23 cellular contexts compared by ENCODE assay signal in genomic region chr4:2572076-2572475, GRCh38. TPM values are rescaled to one million over a fixed set of nuclear protein-coding genes. Genes with fewer than 3 reads are reported as not detected.
DNase-seq lines count a peak whose midpoint lies in the region; ATAC-seq, FAIRE-seq and TF ChIP-seq lines count a peak whose summit lies in the region.
"Had no signal": no experiment of that assay in that cellular context is flagged by ENCODE, and none has a peak within 500 bp of the region (broad histone marks: within the 10 kb centered on the region; RNA-seq: fewer than 3 reads in every experiment).

No MANE protein-coding gene starts in this region.

- H3K27me3 ChIP-seq in H1 (replicated peaks in 1 of 4; ENCODE audit: control insufficient read depth in 3 of 4, extremely low read depth in 1 of 4, insufficient read depth in 3 of 4, low read length in 3 of 4), result no peaks in the 10 kb centered on the region
- H3K27me3 ChIP-seq: BLaER1 treated with 17β-estradiol and CSF1 and Interleukin-3, amounts not matched to agents 10 nM and 100 nM; neutrophil; SJSA1 had no signal

- no peak overlapping the region for H2BK15ac ChIP-seq in H1 (ENCODE audit: low read length)

- no peak overlapping the region for H3K23ac ChIP-seq in H1 (ENCODE audit: insufficient read length)

- no peaks in the 10 kb centered on the region for H3K9me3 Mint-ChIP-seq in activated naive CD4-positive, alpha-beta T cell treated with anti-CD3 and anti-CD28 coated beads, Interleukin-2, amount 50 U/mL, for 24 hours

- WGBS in H1 (ENCODE audit: extremely low coverage in 1 of 2, insufficient coverage in 1 of 2, insufficient read length in 1 of 2, insufficient replicate concordance in 2 of 2, low coverage in 1 of 2, low lambda C conversion rate in 2 of 2, missing lambda C conversion rate in 1 of 2), 2 experiments, result 95% methylated on average over 7 of the region's 12 CpGs; no CpG with 5 or more reads in 1 of the 2 experiments

- POLR2A ChIA-PET in H1 (lab: Charles Lee; ENCODE audit: partially characterized antibody), result interaction anchor here (1.2 to 1.4 kb wide), 2 partner anchors 16 to 103 kb away, joined by 3 to 4 read pairs; partner anchors contain the start of gene RNF4

- no peak for FAIRE-seq in H1 (lab: Jason Lieb, UNC)
- FAIRE-seq: GM12878, H54 had no signal

- no peaks in the 10 kb centered on the region for H3K27me3 Mint-ChIP-seq in activated naive CD4-positive, alpha-beta T cell treated with anti-CD3 and anti-CD28 coated beads, Interleukin-2, amount 50 U/mL, for 24 hours
- no peaks in the 10 kb centered on the region for H3K27me3 Mint-ChIP-seq in T-helper 17 cell

- no peak for TF ChIP-seq CTCF in H1 (IDR thresholded peaks at IDR 0.05; ENCODE audit: control extremely low read depth in 1 of 3, insufficient read depth in 1 of 3, low read depth in 1 of 3, low read length in 3 of 3)

- no peak overlapping the region for H2BK12ac ChIP-seq in H1 (ENCODE audit: low read depth, low read length)

- no peaks in the 10 kb centered on the region for H3K36me3 ChIP-seq in H1 (ENCODE audit: control insufficient read depth in 2 of 4, insufficient read depth in 4 of 4, low read length in 3 of 4)
- H3K36me3 ChIP-seq: prostate gland, SJSA1 had no signal

- no peak overlapping the region for H4K8ac ChIP-seq in H1 (ENCODE audit: extremely low read depth, insufficient read depth, low read length)

- no peaks in the 10 kb centered on the region for H3K9me3 ChIP-seq in T-helper 17 cell (ENCODE audit: control insufficient read depth, low read length, poor library complexity, severe bottlenecking)
- H3K9me3 ChIP-seq in H1 (ENCODE audit: insufficient read depth in 2 of 2, low read depth in 1 of 2, low read length in 1 of 2), result no peaks in the 10 kb centered on the region
- H3K9me3 ChIP-seq: BLaER1 treated with 17β-estradiol and CSF1 and Interleukin-3, amounts not matched to agents 10 nM and 100 nM; neutrophil; prostate gland; SJSA1 had no signal

- no peak overlapping the region for H2BK120ac ChIP-seq in H1 (replicated peaks; ENCODE audit: low read depth, low read length)

- no peak overlapping the region for H2AFZ ChIP-seq in H1 (ENCODE audit: low read length)

- H2AK5ac ChIP-seq in H1 (ENCODE audit: low read depth, low read length), result peak overlapping the region; percentile 75; the same call in 1 of the 2 replicates

- H2BK5ac ChIP-seq in H1 (ENCODE audit: low read depth, low read length), result no peak overlapping the region

- intact Hi-C loops in posterior vena cava (cut with DNase I), result no loop called here

- no peak overlapping the region for H3K4me2 ChIP-seq in H1 (ENCODE audit: insufficient read depth in 1 of 2, low read depth in 2 of 2, low read length in 2 of 2)

- H2BK20ac ChIP-seq in H1 (ENCODE audit: low read length), result no peak overlapping the region

- peaks cover 7% of the 10 kb centered on the region for H3K36me3 Mint-ChIP-seq in activated naive CD4-positive, alpha-beta T cell treated with anti-CD3 and anti-CD28 coated beads, Interleukin-2, amount 50 U/mL, for 24 hours
- peaks cover 5% of the 10 kb centered on the region for H3K36me3 Mint-ChIP-seq in T-helper 17 cell (ENCODE audit: low read depth)

- CTCF ChIA-PET in H1 (lab: Charles Lee; ENCODE audit: partially characterized antibody), result interaction anchor here (1.0 kb wide), 1 partner anchor 9 kb away, joined by 4 read pairs; no protein-coding TSS in a partner anchor

- no peak overlapping the region for H3K4me3 ChIP-seq in H1 (ENCODE audit: extremely low read depth in 1 of 4, insufficient read depth in 2 of 4, low read depth in 3 of 4, low read length in 4 of 4)
- H3K4me3 ChIP-seq: BLaER1 treated with 17β-estradiol and CSF1 and Interleukin-3, amounts not matched to agents 10 nM and 100 nM; GM12878; prostate gland; SJSA1 had no signal

- H3K9ac ChIP-seq in H1 (replicated peaks in 1 of 4; ENCODE audit: extremely low read depth in 1 of 4, low read depth in 3 of 4, low read length in 3 of 4), result no peak overlapping the region; a peak in 1 of 7 replicates
- H3K9ac ChIP-seq: BLaER1 treated with 17β-estradiol and CSF1 and Interleukin-3, amounts not matched to agents 10 nM and 100 nM had no signal

- H3K4me1 ChIP-seq in H1 (replicated peaks in 1 of 4; ENCODE audit: control insufficient read depth in 3 of 4, insufficient read depth in 4 of 4, low read length in 3 of 4), result peaks cover 0 to 10% (median 5%) of the 10 kb centered on the region in 4 experiments; a peak in 6 of 7 replicates
- H3K4me1 ChIP-seq: prostate gland, SJSA1 had no signal

- peaks cover 76% of the 10 kb centered on the region for H3K4me1 Mint-ChIP-seq in activated naive CD4-positive, alpha-beta T cell treated with anti-CD3 and anti-CD28 coated beads, Interleukin-2, amount 50 U/mL, for 24 hours
- H3K4me1 Mint-ChIP-seq in T-helper 17 cell, result peaks cover 50% of the 10 kb centered on the region

- no peak overlapping the region for H3K56ac ChIP-seq in H1 (replicated peaks; ENCODE audit: insufficient read length, low read depth, low read length)

- no peak overlapping the region for H4K5ac ChIP-seq in H1 (ENCODE audit: insufficient read length, low read depth, low read length)

- TF ChIP-seq POLR2A in H1 (IDR thresholded peaks at IDR 0.05; ENCODE audit: control extremely low read depth in 1 of 2, low read depth in 2 of 2, low read length in 2 of 2), result no peak

- no peak for TF ChIP-seq EP300 in H1 (IDR thresholded peaks at IDR 0.05; ENCODE audit: borderline replicate concordance in 1 of 2, low read depth in 2 of 2, low read length in 2 of 2)

- DNase-seq in activated naive CD4-positive, alpha-beta T cell treated with anti-CD3 and anti-CD28 coated beads, Interleukin-2, amount 50 U/mL, for 16 hours, result no peak
- DNase-seq in T-helper 17 cell, result no peak
- no peak for DNase-seq in H1 (ENCODE audit: low read depth in 1 of 2, low spot score in 2 of 2)
- peak; percentile 22 for DNase-seq in posterior vena cava (ENCODE audit: low spot score)
- no peak for DNase-seq in NCI-H1436 (lab: John Stamatoyannopoulos, UW)
- no peak for DNase-seq in substantia nigra (lab: John Stamatoyannopoulos, UW)
- no peak for DNase-seq in medulla oblongata (ENCODE audit: extremely low spot score)
- DNase-seq: activated CD4-positive, CD25-positive, alpha-beta regulatory T cell treated with anti-CD3 and anti-CD28 coated beads, Interleukin-2, amount 50 U/mL, for 72 hours; effector CD4-positive, alpha-beta T cell; MV-4-11; NCI-H146; NCI-H2107; NCI-H446 treated with DMSO at 0.1 percent for 48 hours; stimulated activated CD4-positive, alpha-beta T cell treated with anti-CD3 and anti-CD28 coated beads, Interleukin-12 subunit alpha, Interleukin-12 subunit beta, amount 100 ng/mL, for 4 hours; stimulated activated CD4-positive, alpha-beta T cell treated with anti-CD3 and anti-CD28 coated beads, Interleukin-4, amount 100 ng/mL, for 1 hour had no signal

- H4K91ac ChIP-seq in H1 (replicated peaks; ENCODE audit: insufficient read length, low read length), result no peak overlapping the region

- no peak overlapping the region for H3K14ac ChIP-seq in H1 (ENCODE audit: insufficient read length)

- H3K23me2 ChIP-seq in H1 (ENCODE audit: low read depth, low read length), result no peaks in the 10 kb centered on the region; the same call in 1 of the 2 replicates

- no peak overlapping the region for H3K4me3 Mint-ChIP-seq in activated naive CD4-positive, alpha-beta T cell treated with anti-CD3 and anti-CD28 coated beads, Interleukin-2, amount 50 U/mL, for 24 hours
- no peak overlapping the region for H3K4me3 Mint-ChIP-seq in T-helper 17 cell

- no peak overlapping the region for H3K18ac ChIP-seq in H1 (ENCODE audit: extremely low read depth, low read length)

- peaks cover 15 to 95% of the 10 kb centered on the region in 2 experiments for H3K79me2 ChIP-seq in H1 (ENCODE audit: control insufficient read depth in 1 of 2, insufficient read depth in 2 of 2, low read length in 2 of 2)

- peaks cover 26% of the 10 kb centered on the region for H3K79me1 ChIP-seq in H1 (ENCODE audit: low read depth, low read length)

- ATAC-seq in T-helper 17 cell, result no peak
- ATAC-seq: GM12878, sciatic nerve had no signal

- no peak overlapping the region for H3K27ac ChIP-seq in H1 (ENCODE audit: low read depth, low read length)
- H3K27ac ChIP-seq in substantia nigra (ENCODE audit: low read depth, low read length, poor library complexity, severe bottlenecking), result no peak overlapping the region
- H3K27ac ChIP-seq: neutrophil, prostate gland, SJSA1 had no signal

- peaks cover 10 to 31% of the 10 kb centered on the region in 2 experiments for H4K20me1 ChIP-seq in H1 (replicated peaks in 1 of 2; ENCODE audit: control insufficient read depth in 1 of 2, insufficient read depth in 2 of 2, low read length in 2 of 2)

- no peak overlapping the region for H3K4ac ChIP-seq in H1 (replicated peaks; ENCODE audit: insufficient read length, low read depth, low read length)

- peak overlapping the region; percentile 16 for H3K27ac Mint-ChIP-seq in activated naive CD4-positive, alpha-beta T cell treated with anti-CD3 and anti-CD28 coated beads, Interleukin-2, amount 50 U/mL, for 24 hours
- peak overlapping the region; percentile 86 for H3K27ac Mint-ChIP-seq in T-helper 17 cell

- TF ChIP-seq RAD21 in H1 (IDR thresholded peaks at IDR 0.05 in 1 of 2, conservative IDR thresholded peaks at IDR 0.05 in 1 of 2; ENCODE audit: low read depth in 2 of 2, low read length in 2 of 2), result no peak

TF ChIP-seq in H1, 55 proteins besides CTCF, POLR2A, EP300 and RAD21 (continues in another document):
- no peak for TF ChIP-seq FOSL1 (IDR thresholded peaks at IDR 0.05; ENCODE audit: insufficient read depth, low read depth, low read length)
- TF ChIP-seq CBX8 (IDR thresholded peaks at IDR 0.05; ENCODE audit: borderline replicate concordance, low read depth, low read length), result no peak
- TF ChIP-seq, protein P1, sequence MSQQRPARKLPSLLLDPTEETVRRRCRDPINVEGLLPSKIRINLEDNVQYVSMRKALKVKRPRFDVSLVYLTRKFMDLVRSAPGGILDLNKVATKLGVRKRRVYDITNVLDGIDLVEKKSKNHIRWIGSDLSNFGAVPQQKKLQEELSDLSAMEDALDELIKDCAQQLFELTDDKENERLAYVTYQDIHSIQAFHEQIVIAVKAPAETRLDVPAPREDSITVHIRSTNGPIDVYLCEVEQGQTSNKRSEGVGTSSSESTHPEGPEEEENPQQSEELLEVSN (IDR thresholded peaks at IDR 0.05), result no peak
- no peak for TF ChIP-seq TBP (IDR thresholded peaks at IDR 0.05; ENCODE audit: low read depth, low read length)
- TF ChIP-seq HDAC2 (IDR thresholded peaks at IDR 0.05; ENCODE audit: borderline replicate concordance in 1 of 2, low read depth in 2 of 2, low read length in 2 of 2), result no peak

RNA-seq across cellular contexts. Expression of gene FAM193A, which starts 35.6 kb away (rescaled TPM):
- total RNA-seq in T-helper 17 cell (10 to 100 TPM; 34.8 to 39.8 TPM), posterior vena cava (10 to 100 TPM; 18.6 to 20.3 TPM)
- 26.2 and 27.2 TPM in 2 replicates for total RNA-seq in H1 (2021; fragmentation: NEBNext Ultra II Directional; extraction: Animal tissue kit (Norgen Biotek cat#: 25700))
- 8.7 and 12.5 TPM in 2 replicates for polyA plus RNA-seq in H1 (2011; rRNA removed)
- 7.3 TPM for polyA plus RNA-seq in H1 (2011; cell fraction: cytosol; rRNA removed)
- polyA plus RNA-seq in H1 (2011; cell fraction: nucleus; rRNA removed), result 20.6 TPM
- 16.4 to 18.6 TPM (median 17.4 TPM) in 4 replicates for polyA plus RNA-seq in H1 (2012, experiment 1 of 2)
- 6.2 TPM for polyA plus RNA-seq in H1 (2012, experiment 2 of 2)
- 11.8 TPM for polyA plus RNA-seq in H1 (2013, experiment 1 of 2)
- polyA plus RNA-seq in H1 (2013, experiment 2 of 2), result 11.5 TPM
- 17.7 and 19.2 TPM in 2 replicates for polyA minus RNA-seq in H1 (2011; rRNA and poly(A)+ RNA removed)
- polyA minus RNA-seq in H1 (2011; cell fraction: cytosol; rRNA and poly(A)+ RNA removed), result 21.1 TPM
- polyA minus RNA-seq in H1 (2011; cell fraction: nucleus; rRNA and poly(A)+ RNA removed), result 28.0 TPM
